ENCODE assay signal across 14 cellular contexts in genomic region chr12:124455336-124455735, GRCh38.
DNase-seq lines count a peak whose midpoint lies in the region; ATAC-seq and TF ChIP-seq lines count a peak whose summit lies in the region.
"Had no signal": no experiment of that assay in that cellular context is flagged by ENCODE, and none has a peak within 500 bp of the region (broad histone marks: within the 10 kb centered on the region; RNA-seq: fewer than 3 reads in every experiment).

No MANE protein-coding gene starts in this region.

- H3K4me1 ChIP-seq in cardiac muscle cell (ENCODE audit: low read depth) (peaks cover 14% of the 10 kb centered on the region), esophagus squamous epithelium (peaks cover 32 to 79% (median 54%) of the 10 kb centered on the region in 3 donors), psoas muscle (peaks cover 52% of the 10 kb centered on the region)

- no peaks in the 10 kb centered on the region for H3K9me3 ChIP-seq in cardiac muscle cell (ENCODE audit: low read depth)
- H3K9me3 ChIP-seq in esophagus squamous epithelium, result no peaks in the 10 kb centered on the region
- H3K9me3 ChIP-seq in psoas muscle, result no peaks in the 10 kb centered on the region
- H3K9me3 ChIP-seq: neutrophil, testis had no signal

- H3K27me3 ChIP-seq in cardiac muscle cell (no peaks in the 10 kb centered on the region), esophagus squamous epithelium (no peaks in the 10 kb centered on the region), psoas muscle (ENCODE audit: insufficient read depth in 3 of 3, low read length in 2 of 3) (no peaks in the 10 kb centered on the region)
- H3K27me3 ChIP-seq: brain microvascular endothelial cell, neutrophil, testis had no signal

- TF ChIP-seq CTCF in cardiac muscle cell (IDR thresholded peaks at IDR 0.05; ENCODE audit: low read depth, low read length) (no peak), esophagus squamous epithelium (IDR thresholded peaks at IDR 0.05) (no peak), psoas muscle (IDR thresholded peaks at IDR 0.05) (no peak)

- H3K4me3 ChIP-seq in cardiac muscle cell (no peak overlapping the region), esophagus squamous epithelium (no peak overlapping the region), psoas muscle (no peak overlapping the region)
- H3K4me3 ChIP-seq: testis had no signal

- H3K36me3 ChIP-seq in cardiac muscle cell (peaks cover 2% of the 10 kb centered on the region), esophagus squamous epithelium (peaks cover 0 to 79% (median 14%) of the 10 kb centered on the region in 3 donors), psoas muscle (ENCODE audit: insufficient read depth in 1 of 2, low read depth in 1 of 2) (peaks cover 0 to 11% of the 10 kb centered on the region in 2 donors)
- H3K36me3 ChIP-seq: neutrophil had no signal

- no peak for ATAC-seq in psoas muscle
- ATAC-seq: activated T-cell treated with anti-CD3 and anti-CD28 coated beads, Interleukin-2, amount 50 U/mL, for 72 hours had no signal

- peak overlapping the region; percentile 83 for H3K27ac ChIP-seq in cardiac muscle cell
- H3K27ac ChIP-seq in esophagus squamous epithelium, result peak overlapping the region in 3 of 4 donors; percentile 39 to 86 (median 72)
- H3K27ac ChIP-seq in psoas muscle, result peak overlapping the region; percentile 87
- H3K27ac ChIP-seq: brain microvascular endothelial cell, testis had no signal

- TF ChIP-seq POLR2A in esophagus squamous epithelium (IDR thresholded peaks at IDR 0.05), result no peak

- 69% methylated on average over 3 of the region's 9 CpGs; no CpG with 5 or more reads in 1 of the 2 donors for WGBS in esophagus squamous epithelium, 2 donors
- WGBS in psoas muscle, 3 donors, result 73 to 80% (median 78%) methylated on average over 9 of the region's 9 CpGs

- no peak for DNase-seq in cardiac muscle cell (ENCODE audit: low read depth in 1 of 2, low spot score in 1 of 2)
- no peak for DNase-seq in cardiac septum (ENCODE audit: low spot score)
- DNase-seq in esophagus squamous epithelium (lab: John Stamatoyannopoulos, UW), result no peak
- no peak for DNase-seq in psoas muscle
- DNase-seq in stimulated activated CD4-positive, alpha-beta T cell treated with anti-CD3 and anti-CD28 coated beads, Interleukin-2, amount 100 ng/mL, for 48 hours, result no peak
- DNase-seq in NCI-H2029 treated with DMSO at 0.1 percent for 48 hours (lab: John Stamatoyannopoulos, UW), result no peak
- DNase-seq in NCI-H69 (lab: John Stamatoyannopoulos, UW), result no peak
- DNase-seq in SIG-M5 treated with dmso at 0.1 percent for 504 hours (lab: John Stamatoyannopoulos, UW; ENCODE audit: unreplicated experiment), result no peak
- DNase-seq: activated CD4-positive, alpha-beta T cell treated with anti-CD3 and anti-CD28 coated beads for 1 hour; activated T-cell treated with anti-CD3 and anti-CD28 coated beads, Interleukin-2, amount 50 U/mL, for 72 hours; NCI-H2171 treated with DMSO at 0.1 percent for 48 hours; testis had no signal

- intact Hi-C loops in cardiac septum (cut with DNase I) (loop anchor here (5.0 kb wide), 3 partner anchors 62 to 292 kb away; partner anchors contain the start of gene NCOR2), esophagus squamous epithelium (cut with DNase I) (no loop called here), psoas muscle (cut with DNase I) (loop anchor here (5.0 to 10.0 kb wide), 3 partner anchors 57 to 309 kb away; partner anchors contain the start of gene NCOR2 (in 1 of the 2))
